In genomic region chr4:1799364-1799996, GRCh38 we compare ENCODE assay signal across 25 cellular contexts. TPM values are rescaled to one million over a fixed set of nuclear protein-coding genes. Genes with fewer than 3 reads are reported as not detected.
DNase-seq lines count a peak whose midpoint lies in the region; ATAC-seq and TF ChIP-seq lines count a peak whose summit lies in the region.
"Had no signal": no experiment of that assay in that cellular context is flagged by ENCODE, and none has a peak within 500 bp of the region (broad histone marks: within the 10 kb centered on the region; RNA-seq: fewer than 3 reads in every experiment).

No MANE protein-coding gene starts in this region.

- H3K27me3 ChIP-seq in BLaER1, result peaks cover 56% of the 10 kb centered on the region
- no peaks in the 10 kb centered on the region for H3K27me3 ChIP-seq in Caco-2 (replicated peaks; ENCODE audit: control insufficient read depth, insufficient read depth, low read length)
- H3K27me3 ChIP-seq in colonic mucosa, result peaks cover 28% of the 10 kb centered on the region

- no peak overlapping the region for H3K27ac ChIP-seq in BLaER1
- no peak overlapping the region for H3K27ac ChIP-seq in colonic mucosa
- H3K27ac ChIP-seq: SJSA1 had no signal

- no peaks in the 10 kb centered on the region for H3K9me3 ChIP-seq in BLaER1
- no peaks in the 10 kb centered on the region for H3K9me3 ChIP-seq in Caco-2
- H3K9me3 ChIP-seq in colonic mucosa, result no peaks in the 10 kb centered on the region
- H3K9me3 ChIP-seq: SJSA1 had no signal

- no peak for ATAC-seq in HG02981 (IDR thresholded peaks at IDR 0.05; ENCODE audit: unreplicated experiment)
- ATAC-seq in GM18498 (IDR thresholded peaks at IDR 0.05; ENCODE audit: unreplicated experiment), result no peak
- ATAC-seq: PC-3, T-cell had no signal

- H4K20me1 ChIP-seq in BLaER1, result peaks cover 60% of the 10 kb centered on the region

- no TSS peak for BruUV-seq in Caco-2 (replicated peaks; lab: Mats Ljungman, UMichigan)

- TF ChIP-seq CTCF in Caco-2 (IDR thresholded peaks at IDR 0.05; ENCODE audit: insufficient read depth in 1 of 2, low read depth in 1 of 2, low read length in 1 of 2, severe bottlenecking in 1 of 2, unreplicated experiment in 1 of 2), result no peak
- TF ChIP-seq CTCF in colonic mucosa (IDR thresholded peaks at IDR 0.05), result no peak

- CTCF ChIA-PET in Caco-2 (lab: Charles Lee), result no interaction called here

- H3K36me3 ChIP-seq in BLaER1 (no peaks in the 10 kb centered on the region), Caco-2 (ENCODE audit: control insufficient read depth, insufficient read depth, low read length) (peaks cover 3% of the 10 kb centered on the region), colonic mucosa (no peaks in the 10 kb centered on the region)
- H3K36me3 ChIP-seq: SJSA1 had no signal

- intact Hi-C loops in Caco-2 (cut with micrococcal nuclease; ENCODE audit: unreplicated experiment), result no loop called here
- intact Hi-C loops in colonic mucosa (cut with DNase I), result no loop called here

- DNase-seq in Caco-2 (no peak), colonic mucosa (peak; percentile 53), mucosa of gallbladder (ENCODE audit: low spot score) (peak; percentile 45), SKM-1 (lab: John Stamatoyannopoulos, UW; ENCODE audit: unreplicated experiment) (no peak)
- DNase-seq: Calu3; CD8-positive, alpha-beta memory T cell; NCI-H1048; NCI-H1417; NCI-H1694; NCI-H2029 treated with DMSO at 0.1 percent for 48 hours; NCI-H2171; NCI-H226; NCI-H510A; NCI-H69; NK-92 treated with Interleukin-12 subunit alpha and Interleukin-12 subunit beta, amount 100 ng/mL, for 24 hours; PC-3; Right ventricle myocardium superior; T-cell had no signal

- POLR2A ChIA-PET in Caco-2 (lab: Charles Lee), result no interaction called here

- peaks cover 53% of the 10 kb centered on the region for H3K4me1 ChIP-seq in BLaER1
- peaks cover 33% of the 10 kb centered on the region for H3K4me1 ChIP-seq in Caco-2
- peaks cover 11% of the 10 kb centered on the region for H3K4me1 ChIP-seq in colonic mucosa

- peak overlapping the region; percentile 32 for H3K27ac Mint-ChIP-seq in Caco-2 (ENCODE audit: unreplicated experiment)
- H3K27ac Mint-ChIP-seq: CD14-positive monocyte; CD8-positive, alpha-beta memory T cell; IgD-negative memory B cell; T-cell had no signal

- peak overlapping the region; percentile 78 for H3K4me2 ChIP-seq in BLaER1

- H3K4me3 ChIP-seq in BLaER1, result no peak overlapping the region
- no peak overlapping the region for H3K4me3 ChIP-seq in Caco-2 (ENCODE audit: low read depth, low read length)
- no peak overlapping the region for H3K4me3 ChIP-seq in colonic mucosa
- H3K4me3 ChIP-seq: SJSA1 had no signal

- H3K4me3 Mint-ChIP-seq in Caco-2 (ENCODE audit: unreplicated experiment), result no peak overlapping the region
- H3K4me3 Mint-ChIP-seq: CD14-positive monocyte; CD8-positive, alpha-beta memory T cell; IgD-negative memory B cell; T-cell had no signal

- peaks cover 6% of the 10 kb centered on the region for H3K4me1 Mint-ChIP-seq in Caco-2 (ENCODE audit: low read depth, unreplicated experiment)
- H3K4me1 Mint-ChIP-seq: CD8-positive, alpha-beta memory T cell; IgD-negative memory B cell had no signal

- H3K9ac ChIP-seq in BLaER1, result no peak overlapping the region
- H3K9ac ChIP-seq in colonic mucosa (ENCODE audit: low read depth in 2 of 2, low read length in 2 of 2), result peak overlapping the region in 1 of 2 donors; percentile 26

- no peaks in the 10 kb centered on the region for H3K9me3 Mint-ChIP-seq in Caco-2 (ENCODE audit: unreplicated experiment)
- H3K9me3 Mint-ChIP-seq: CD8-positive, alpha-beta memory T cell; IgD-negative memory B cell; T-cell had no signal

- peaks cover 67% of the 10 kb centered on the region for H3K36me3 Mint-ChIP-seq in Caco-2 (ENCODE audit: insufficient read depth, unreplicated experiment)
- H3K36me3 Mint-ChIP-seq: CD14-positive monocyte; CD8-positive, alpha-beta memory T cell; IgD-negative memory B cell; T-cell had no signal

- H3K27me3 Mint-ChIP-seq in Caco-2 (ENCODE audit: insufficient read depth, unreplicated experiment), result no peaks in the 10 kb centered on the region

RNA-seq across cellular contexts. Expression of gene FGFR3, which starts 6.4 kb away (rescaled TPM):
- total RNA-seq in Caco-2 (2022), result 112 and 132 TPM in 2 replicates
- total RNA-seq in colonic mucosa, result 10 to 100 TPM; 32.3 to 52.9 TPM
- 104 TPM for total RNA-seq in mucosa of gallbladder
- total RNA-seq: RPMI7951 had no signal

RNA-seq across cellular contexts. Expression of gene LETM1, which starts 56.5 kb away (rescaled TPM):
- total RNA-seq in Caco-2 (2022), result 63.9 and 68.9 TPM in 2 replicates
- total RNA-seq in colonic mucosa, result 100 to 1,000 TPM in 1 of 2 donors, 10 to 100 TPM in 1; 76.2 to 139 TPM
- 45.0 TPM for total RNA-seq in mucosa of gallbladder

Comparison
In these comparisons a context has a peak if more than half of its experiments do, and no peak if none do; other contexts are left out.
1. DNase-seq: peak in colonic mucosa (single experiment) and mucosa of gallbladder (single experiment); none in Caco-2 (0 of 2) and SKM-1 (single experiment).